Comparison of ENCODE assay signal across 12 cellular contexts in genomic region chr12:113297621-113298471, GRCh38. TPM values are rescaled to one million over a fixed set of nuclear protein-coding genes. Genes with fewer than 3 reads are reported as not detected.
DNase-seq lines count a peak whose midpoint lies in the region; ATAC-seq, FAIRE-seq and TF ChIP-seq lines count a peak whose summit lies in the region.
"Had no signal": no experiment of that assay in that cellular context is flagged by ENCODE, and none has a peak within 500 bp of the region (broad histone marks: within the 10 kb centered on the region; RNA-seq: fewer than 3 reads in every experiment).

No MANE protein-coding gene starts in this region.

- no peaks in the 10 kb centered on the region for H3K27me3 ChIP-seq in H7 (ENCODE audit: control insufficient read depth, insufficient read depth, low read length)
- no peaks in the 10 kb centered on the region for H3K27me3 ChIP-seq in K562 (ENCODE audit: control insufficient read depth in 2 of 2, insufficient read depth in 2 of 2, low read length in 2 of 2)
- H3K27me3 ChIP-seq in liver (ENCODE audit: control insufficient read depth in 4 of 4, insufficient read depth in 4 of 4, low read length in 3 of 4): no peaks in the 10 kb centered on the region
- H3K27me3 ChIP-seq in suprapubic skin: no peaks in the 10 kb centered on the region

- peaks cover 25 to 30% of the 10 kb centered on the region in 2 experiments; a peak in 4 of 5 replicates for H3K4me1 ChIP-seq in K562 (replicated peaks in 1 of 2; ENCODE audit: control insufficient read depth in 2 of 2, insufficient read depth in 2 of 2, low read length in 2 of 2)
- H3K4me1 ChIP-seq in liver (ENCODE audit: control insufficient read depth in 4 of 4, insufficient read depth in 4 of 4, low read length in 3 of 4): peaks cover 9 to 27% (median 20%) of the 10 kb centered on the region in 4 donors
- peaks cover 27% of the 10 kb centered on the region for H3K4me1 ChIP-seq in suprapubic skin

- no peaks in the 10 kb centered on the region for H3K79me2 ChIP-seq in K562 (ENCODE audit: control insufficient read depth, insufficient read depth, low read length)

- no TSS peak for BruUV-seq in K562 (replicated peaks; lab: Mats Ljungman, UMichigan)

- no peak for TF ChIP-seq RAD21 in K562 (CRISPR knock-in tag; conservative IDR thresholded peaks at IDR 0.05 in 1 of 2, IDR thresholded peaks at IDR 0.05 in 1 of 2)
- TF ChIP-seq RAD21 in liver (IDR thresholded peaks at IDR 0.05): no peak

- no peak overlapping the region for H3K4me2 ChIP-seq in K562 (ENCODE audit: insufficient read depth, low read length)

- H3K4me3 ChIP-seq in H7 (ENCODE audit: insufficient read depth, low read depth, low read length) (no peak overlapping the region), K562 (no peak overlapping the region), liver (ENCODE audit: low read depth in 1 of 3, low read length in 3 of 3) (no peak overlapping the region), suprapubic skin (no peak overlapping the region)

- FAIRE-seq in K562 (lab: Jason Lieb, UNC): no peak

- H3K27ac ChIP-seq in K562 (ENCODE audit: extremely low read depth, low read depth, low read length) (no peak overlapping the region), liver (ENCODE audit: low read depth in 1 of 2, low read length in 2 of 2) (peak overlapping the region; percentile 68 to 69), suprapubic skin (peak overlapping the region; percentile 64)

- H3K9me1 ChIP-seq in K562 (ENCODE audit: control insufficient read depth, insufficient read depth, low read length): no peaks in the 10 kb centered on the region

- H3K9ac ChIP-seq in K562 (ENCODE audit: insufficient read depth in 1 of 2, low read depth in 2 of 2, low read length in 2 of 2): no peak overlapping the region; a peak in 1 of 4 replicates
- H3K9ac ChIP-seq in liver (ENCODE audit: low read depth in 1 of 2, low read length in 2 of 2): no peak overlapping the region

- CTCF ChIA-PET in K562 (lab: Yijun Ruan, JAX; ENCODE audit: low intra/inter-chr PET ratio): no interaction called here

- intact Hi-C loops in K562 (cut with micrococcal nuclease): no loop called here

- H3K36me3 ChIP-seq in H7 (replicated peaks; ENCODE audit: control insufficient read depth, insufficient read depth, low read length) (peaks cover 4% of the 10 kb centered on the region), K562 (ENCODE audit: control insufficient read depth, insufficient read depth, low read length) (peaks cover 36% of the 10 kb centered on the region; the same call in 2 of the 3 replicates), liver (ENCODE audit: control insufficient read depth in 4 of 4, insufficient read depth in 3 of 4, low read depth in 1 of 4, low read length in 3 of 4) (peaks cover 6 to 33% (median 14%) of the 10 kb centered on the region in 4 donors), suprapubic skin (peaks cover 53% of the 10 kb centered on the region)

- TF ChIP-seq POLR2A in K562 (conservative IDR thresholded peaks at IDR 0.05) (0 out of 2 replicates have a peak, but pooled peaks have one; percentile 33), suprapubic skin (IDR thresholded peaks at IDR 0.05) (no peak)

- TF ChIP-seq EP300 in K562 (IDR thresholded peaks at IDR 0.05; ENCODE audit: low read length): no peak
- no peak for TF ChIP-seq EP300 in suprapubic skin (IDR thresholded peaks at IDR 0.05)

- POLR2A ChIA-PET in K562 (lab: Yijun Ruan, JAX): interaction anchor here (0.5 to 0.7 kb wide), 4 partner anchors 10 to 128 kb away, joined by 3 to 4 read pairs (median 3); no protein-coding TSS in a partner anchor

- WGBS in K562 (ENCODE audit: insufficient coverage, low coverage, missing lambda C conversion rate): 71% methylated on average over 13 of the region's 13 CpGs
- WGBS in liver: 64% methylated on average over 13 of the region's 13 CpGs
- WGBS in suprapubic skin: 73% methylated on average over 5 of the region's 13 CpGs

- DNase-seq in H7 (peak; percentile 55), K562 (ENCODE audit: extremely low read depth in 1 of 4, low spot score in 3 of 4) (no peak), suprapubic skin (ENCODE audit: low spot score in 2 of 2) (no peak), NCI-H2196 treated with DMSO at 0.1 percent for 48 hours (lab: John Stamatoyannopoulos, UW; ENCODE audit: unreplicated experiment) (no peak)
- DNase-seq: activated naive CD8-positive, alpha-beta T cell treated with anti-CD3 and anti-CD28 coated beads, Interleukin-2, amount 50 U/mL, for 24 hours; effector memory CD4-positive, alpha-beta T cell; NCI-H510A treated with DMSO at 0.1 percent for 48 hours; occipital lobe had no signal

- no peaks in the 10 kb centered on the region for H4K20me1 ChIP-seq in K562 (replicated peaks; ENCODE audit: control insufficient read depth, insufficient read depth, low read length)

- TF ChIP-seq CTCF in K562 (IDR thresholded peaks at IDR 0.05 in 2 of 3, conservative IDR thresholded peaks at IDR 0.05 in 1 of 3; ENCODE audit: insufficient read depth in 2 of 3, low read depth in 1 of 3, low read length in 3 of 3) (no peak), liver (IDR thresholded peaks at IDR 0.05; ENCODE audit: low read depth, low read length, missing input control) (no peak), suprapubic skin (IDR thresholded peaks at IDR 0.05) (no peak)

- in situ Hi-C loops in K562 (cut with MboI): no loop called here

- ATAC-seq in K562: no peak
- no peak for ATAC-seq in HG03439 (IDR thresholded peaks at IDR 0.05; ENCODE audit: unreplicated experiment)
- ATAC-seq in activated CD4-positive, CD25-positive, alpha-beta regulatory T cell treated with anti-CD3 and anti-CD28 coated beads, Interleukin-2, amount 50 U/mL, for 24 hours: no peak
- no peak for ATAC-seq in GM21528 (IDR thresholded peaks at IDR 0.05; ENCODE audit: low FRiP score, unreplicated experiment)
- ATAC-seq: activated naive CD8-positive, alpha-beta T cell treated with anti-CD3 and anti-CD28 coated beads, Interleukin-2, amount 50 U/mL, for 24 hours had no signal

- no peak overlapping the region for H2AFZ ChIP-seq in K562 (ENCODE audit: low read depth, low read length)

- H3K9me3 ChIP-seq in K562 (replicated peaks; ENCODE audit: control insufficient read depth, insufficient read depth, low read depth, low read length) (no peaks in the 10 kb centered on the region), liver (ENCODE audit: control insufficient read depth in 4 of 4, low read length in 3 of 4) (no peaks in the 10 kb centered on the region), suprapubic skin (no peaks in the 10 kb centered on the region)

TF ChIP-seq in K562, 482 proteins besides CTCF, POLR2A, EP300 and RAD21 (continues in another document):
- TF ChIP-seq ZFP36 (IDR thresholded peaks at IDR 0.05; ENCODE audit: low read depth, low read length, partially characterized antibody): no peak
- no peak for TF ChIP-seq CEBPG (CRISPR knock-in tag; IDR thresholded peaks at IDR 0.05)
- 0 out of 4 replicates have a peak, but pooled peaks of 1 of the 2 experiments have one; percentile 14 for TF ChIP-seq CEBPG (tag; conservative IDR thresholded peaks at IDR 0.05 in 1 of 2, IDR thresholded peaks at IDR 0.05 in 1 of 2)
- no peak for TF ChIP-seq BRF2 (IDR thresholded peaks at IDR 0.05; ENCODE audit: borderline replicate concordance, insufficient read depth, insufficient read length)

TF ChIP-seq in liver, 16 proteins besides CTCF, POLR2A, EP300 and RAD21 (continues in another document):
- peak in 1 of 2 donors; percentile 37 for TF ChIP-seq RXRA (IDR thresholded peaks at IDR 0.05)
- peak; percentile 65 to 67 for TF ChIP-seq HNF4A (conservative IDR thresholded peaks at IDR 0.05)
- TF ChIP-seq HNF4G (IDR thresholded peaks at IDR 0.05): peak; percentile 25

RNA-seq across cellular contexts. Expression of gene SLC8B1, which starts 37.1 kb away (rescaled TPM):
- 10.7 and 16.7 TPM in 2 replicates for total RNA-seq in H7 (2014; rRNA removed; shearing (Covaris generic))
- total RNA-seq in K562 (2011; cell fraction: chromatin; rRNA removed; ENCODE audit: low replicate concordance): 58.8 and 108 TPM in 2 replicates
- total RNA-seq in K562 (2011; cell fraction: nucleolus; rRNA removed): 66.5 and 71.5 TPM in 2 replicates
- total RNA-seq in K562 (2011; cell fraction: nucleoplasm; rRNA removed): 58.5 and 61.2 TPM in 2 replicates
- 18.5 and 26.3 TPM in 2 replicates for total RNA-seq in K562 (2014; rRNA removed)
- total RNA-seq in K562 (2014; rRNA removed; fragmentation: Illumina TruSeq; extraction: Trizol): 12.6 and 18.1 TPM in 2 replicates
- total RNA-seq in K562 (2015; rRNA removed; fragmentation: Illumina TruSeq; extraction: Trizol): 21.0 and 21.2 TPM in 2 replicates
- total RNA-seq in K562 (2021): 31.8 and 34.1 TPM in 2 replicates
- 18.2 and 25.0 TPM in 2 replicates for polyA plus RNA-seq in K562 (2011; rRNA removed)
- 35.8 and 50.0 TPM in 2 replicates for polyA plus RNA-seq in K562 (2011; cell fraction: cytosol; rRNA removed)
- 70.2 and 99.8 TPM in 2 replicates for polyA plus RNA-seq in K562 (2011; cell fraction: nucleus; rRNA removed)
- polyA plus RNA-seq in K562 (2012): 20.5 and 24.5 TPM in 2 replicates
- 23.0 and 24.1 TPM in 2 replicates for polyA plus RNA-seq in K562 (2014; fragmentation: Illumina TruSeq; extraction: Trizol)
- under 1 TPM; 0.86 to 0.87 TPM for polyA plus RNA-seq in K562 (2014; fragmentation: Nextera tagmentation; extraction: Ambion mirVana)
- polyA plus RNA-seq in K562 (2014; rRNA removed): 25.2 and 26.5 TPM in 2 replicates
- 19.1 and 29.2 TPM in 2 replicates for polyA minus RNA-seq in K562 (2011; rRNA and poly(A)+ RNA removed)
- 18.6 and 20.4 TPM in 2 replicates for polyA minus RNA-seq in K562 (2011; cell fraction: cytosol; rRNA and poly(A)+ RNA removed)
- 27.6 and 36.0 TPM in 2 replicates for polyA minus RNA-seq in K562 (2011; cell fraction: nucleus; rRNA and poly(A)+ RNA removed)
- total RNA-seq in liver: 10 to 100 TPM; 13.7 to 23.8 TPM
- 10 to 100 TPM in 1 of 2 donors, 1 to 10 TPM in 1; 9.9 to 14.7 TPM for polyA plus RNA-seq in liver
- 10 to 100 TPM; 29.1 to 70.2 (median 34.9) TPM for total RNA-seq in suprapubic skin
